In the genomic region with DNA sequence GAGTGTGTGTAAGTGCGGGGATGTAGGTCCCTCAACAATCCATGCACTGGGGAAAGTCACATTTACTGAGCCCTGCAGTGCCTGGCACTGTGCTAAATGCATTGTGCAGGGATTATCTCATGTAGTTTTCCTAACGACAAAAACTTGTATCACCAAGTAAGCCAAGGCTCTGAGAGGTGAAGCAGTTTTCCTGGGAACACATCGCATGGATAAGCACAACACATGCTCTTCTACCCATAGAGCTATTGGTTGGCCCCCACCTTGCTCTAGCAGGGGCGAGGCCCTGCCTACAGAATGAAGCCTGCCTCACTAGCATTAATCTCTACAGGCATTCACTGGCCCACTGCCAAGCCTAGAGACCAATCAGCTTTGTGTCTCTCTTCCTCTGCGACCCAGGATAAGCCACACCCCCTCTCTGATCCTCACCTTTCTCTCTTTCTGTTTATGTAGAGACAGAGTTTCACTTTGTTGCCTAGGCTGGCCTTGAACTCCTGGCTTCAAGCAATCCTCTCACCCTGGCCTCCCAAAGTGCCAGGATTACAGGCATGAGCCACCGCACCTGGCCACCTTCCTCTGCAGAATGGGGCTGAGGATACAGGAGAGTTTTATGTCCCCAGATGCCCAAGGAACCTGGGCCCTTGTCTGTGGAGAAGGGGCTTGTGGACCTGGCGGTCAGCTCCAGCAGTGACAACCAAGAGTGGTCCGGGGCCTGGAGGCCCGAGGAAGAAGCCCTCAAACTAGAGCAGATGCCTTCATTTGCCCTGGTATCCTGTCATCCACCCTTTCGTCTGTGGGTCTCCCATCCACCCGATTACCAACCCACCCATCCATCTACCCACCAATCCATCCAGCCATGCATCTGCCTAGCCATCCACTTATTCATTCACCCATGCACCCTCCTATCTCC, we compare ENCODE assay signal across 2 cellular contexts.
TF ChIP-seq lines count a peak whose summit lies in the region.

No MANE protein-coding gene starts in this region.

TF ChIP-seq in SK-N-SH, 30 proteins besides CTCF, POLR2A, EP300 and RAD21 (continued from another document):
- TF ChIP-seq, protein P1, sequence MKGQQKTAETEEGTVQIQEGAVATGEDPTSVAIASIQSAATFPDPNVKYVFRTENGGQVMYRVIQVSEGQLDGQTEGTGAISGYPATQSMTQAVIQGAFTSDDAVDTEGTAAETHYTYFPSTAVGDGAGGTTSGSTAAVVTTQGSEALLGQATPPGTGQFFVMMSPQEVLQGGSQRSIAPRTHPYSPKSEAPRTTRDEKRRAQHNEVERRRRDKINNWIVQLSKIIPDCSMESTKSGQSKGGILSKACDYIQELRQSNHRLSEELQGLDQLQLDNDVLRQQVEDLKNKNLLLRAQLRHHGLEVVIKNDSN (IDR thresholded peaks at IDR 0.05; ENCODE audit: borderline replicate concordance, low read depth), result no peak
- TF ChIP-seq SMC3 (IDR thresholded peaks at IDR 0.05; ENCODE audit: low read depth, low read length), result no peak
- TF ChIP-seq, protein P2, sequence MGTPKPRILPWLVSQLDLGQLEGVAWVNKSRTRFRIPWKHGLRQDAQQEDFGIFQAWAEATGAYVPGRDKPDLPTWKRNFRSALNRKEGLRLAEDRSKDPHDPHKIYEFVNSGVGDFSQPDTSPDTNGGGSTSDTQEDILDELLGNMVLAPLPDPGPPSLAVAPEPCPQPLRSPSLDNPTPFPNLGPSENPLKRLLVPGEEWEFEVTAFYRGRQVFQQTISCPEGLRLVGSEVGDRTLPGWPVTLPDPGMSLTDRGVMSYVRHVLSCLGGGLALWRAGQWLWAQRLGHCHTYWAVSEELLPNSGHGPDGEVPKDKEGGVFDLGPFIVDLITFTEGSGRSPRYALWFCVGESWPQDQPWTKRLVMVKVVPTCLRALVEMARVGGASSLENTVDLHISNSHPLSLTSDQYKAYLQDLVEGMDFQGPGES (IDR thresholded peaks at IDR 0.05; ENCODE audit: low read depth, low read length), result no peak

TF ChIP-seq in SK-N-SH treated with all-trans-retinoic acid at 6 μM for 48 hours, 23 proteins besides CTCF, POLR2A, EP300 and RAD21 (continued from another document):
- TF ChIP-seq, protein P3, sequence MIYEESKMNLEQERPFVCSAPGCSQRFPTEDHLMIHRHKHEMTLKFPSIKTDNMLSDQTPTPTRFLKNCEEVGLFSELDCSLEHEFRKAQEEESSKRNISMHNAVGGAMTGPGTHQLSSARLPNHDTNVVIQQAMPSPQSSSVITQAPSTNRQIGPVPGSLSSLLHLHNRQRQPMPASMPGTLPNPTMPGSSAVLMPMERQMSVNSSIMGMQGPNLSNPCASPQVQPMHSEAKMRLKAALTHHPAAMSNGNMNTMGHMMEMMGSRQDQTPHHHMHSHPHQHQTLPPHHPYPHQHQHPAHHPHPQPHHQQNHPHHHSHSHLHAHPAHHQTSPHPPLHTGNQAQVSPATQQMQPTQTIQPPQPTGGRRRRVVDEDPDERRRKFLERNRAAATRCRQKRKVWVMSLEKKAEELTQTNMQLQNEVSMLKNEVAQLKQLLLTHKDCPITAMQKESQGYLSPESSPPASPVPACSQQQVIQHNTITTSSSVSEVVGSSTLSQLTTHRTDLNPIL (CRISPR knock-in tag; IDR thresholded peaks at IDR 0.05; ENCODE audit: low read depth), result no peak
